2 cellular contexts compared by ENCODE assay signal in genomic region chr1:53046930-53047329, GRCh38.
TF ChIP-seq lines count a peak whose summit lies in the region.

No MANE protein-coding gene starts in this region.

TF ChIP-seq in GM23338, 12 proteins besides CTCF, POLR2A, EP300 and RAD21:
- TF ChIP-seq ZNF462 (CRISPR knock-in tag; IDR thresholded peaks at IDR 0.05), result no peak
- no peak for TF ChIP-seq ZNF331 (CRISPR knock-in tag; IDR thresholded peaks at IDR 0.05; ENCODE audit: low read depth)
- TF ChIP-seq JUNB (IDR thresholded peaks at IDR 0.05; ENCODE audit: unreplicated experiment), result no peak
- TF ChIP-seq ETS1 (IDR thresholded peaks at IDR 0.05), result no peak
- no peak for TF ChIP-seq POLR2AphosphoS5 (IDR thresholded peaks at IDR 0.05; ENCODE audit: low read depth)
- no peak for TF ChIP-seq REST (IDR thresholded peaks at IDR 0.05; ENCODE audit: unreplicated experiment)
- no peak for TF ChIP-seq STAT1 (IDR thresholded peaks at IDR 0.05; ENCODE audit: unreplicated experiment)
- TF ChIP-seq NANOG (IDR thresholded peaks at IDR 0.05; ENCODE audit: borderline replicate concordance), result no peak
- no peak for TF ChIP-seq CREB1 (CRISPR knock-in tag; IDR thresholded peaks at IDR 0.05; ENCODE audit: low read depth)

TF ChIP-seq in H1, 55 proteins besides CTCF, POLR2A, EP300 and RAD21:
- peak; percentile 23; the same call in 1 of the 2 replicates for TF ChIP-seq MAX (IDR thresholded peaks at IDR 0.05)
- TF ChIP-seq HDAC2 (IDR thresholded peaks at IDR 0.05; ENCODE audit: borderline replicate concordance in 1 of 2, low read depth in 2 of 2, low read length in 2 of 2), result no peak
